In genomic region chr3:1183320-1184048, GRCh38 we compare ENCODE assay signal across 20 cellular contexts.
A peak's percentile ranks its signal among the peaks of the same experiment; 100 is the strongest.
DNase-seq lines count a peak whose midpoint lies in the region; ATAC-seq, FAIRE-seq and TF ChIP-seq lines count a peak whose summit lies in the region.
"Had no signal": no experiment of that assay in that cellular context is flagged by ENCODE, and none has a peak within 500 bp of the region (broad histone marks: within the 10 kb centered on the region; RNA-seq: fewer than 3 reads in every experiment).

No MANE protein-coding gene starts in this region.

- no peaks in the 10 kb centered on the region for H3K9me1 ChIP-seq in K562 (ENCODE audit: control insufficient read depth, insufficient read depth, low read length)

- H3K9me3 Mint-ChIP-seq in activated naive CD4-positive, alpha-beta T cell treated with anti-CD3 and anti-CD28 coated beads, Interleukin-2, amount 10 ng/mL, durations not matched to agents 7 days and 5 days = peaks cover 4% of the 10 kb centered on the region
- H3K9me3 Mint-ChIP-seq: neural crest cell had no signal

- H3K4me2 ChIP-seq in HepG2 (ENCODE audit: low read depth, low read length) (no peak overlapping the region), K562 (ENCODE audit: insufficient read depth, low read length) (no peak overlapping the region)

- POLR2A ChIA-PET in HepG2 (lab: Yijun Ruan, JAX) (no interaction called here), K562 (lab: Yijun Ruan, JAX) (no interaction called here)

- BruUV-seq in HepG2 (replicated peaks; lab: Mats Ljungman, UMichigan) = no TSS peak
- BruUV-seq in K562 (replicated peaks; lab: Mats Ljungman, UMichigan) = no TSS peak

- H3K27ac ChIP-seq in HepG2 (ENCODE audit: extremely low read length, insufficient read depth, low read length) (no peak overlapping the region), right lobe of liver (no peak overlapping the region), K562 (ENCODE audit: extremely low read depth, low read depth, low read length) (no peak overlapping the region), gastroesophageal sphincter (no peak overlapping the region)
- H3K27ac ChIP-seq: colonic mucosa had no signal

- H2AFZ ChIP-seq in HepG2 (ENCODE audit: low read length) = no peak overlapping the region
- H2AFZ ChIP-seq in K562 (ENCODE audit: low read depth, low read length) = no peak overlapping the region

- no peak overlapping the region for H3K9ac ChIP-seq in HepG2 (ENCODE audit: insufficient read depth, low read depth, low read length)
- no peak overlapping the region for H3K9ac ChIP-seq in K562 (ENCODE audit: insufficient read depth in 1 of 2, low read depth in 2 of 2, low read length in 2 of 2)

- H3K4me1 ChIP-seq in HepG2 (ENCODE audit: insufficient read depth, low read length) = no peaks in the 10 kb centered on the region
- H3K4me1 ChIP-seq in right lobe of liver = no peaks in the 10 kb centered on the region
- H3K4me1 ChIP-seq in K562 (replicated peaks in 1 of 2; ENCODE audit: control insufficient read depth in 2 of 2, insufficient read depth in 2 of 2, low read length in 2 of 2) = no peaks in the 10 kb centered on the region
- no peaks in the 10 kb centered on the region for H3K4me1 ChIP-seq in gastroesophageal sphincter
- H3K4me1 ChIP-seq: Caco-2, colonic mucosa had no signal

- in situ Hi-C loops in HepG2 (cut with HindIII; ENCODE audit: extremely low pct_ligation_motif_present, low pct_unique_long_range_greater_than_20kb) = no loop called here
- in situ Hi-C loops in K562 (cut with MboI) = no loop called here

- intact Hi-C loops in HepG2 (cut with micrococcal nuclease; ENCODE audit: unreplicated experiment) (no loop called here), right lobe of liver (cut with DNase I) (no loop called here), K562 (cut with micrococcal nuclease) (no loop called here)

- H4K20me1 ChIP-seq in HepG2 (ENCODE audit: insufficient read depth, low read length) (no peaks in the 10 kb centered on the region), K562 (replicated peaks; ENCODE audit: control insufficient read depth, insufficient read depth, low read length) (no peaks in the 10 kb centered on the region)

- CTCF ChIA-PET in HepG2 (lab: Yijun Ruan, JAX; ENCODE audit: low intra/inter-chr PET ratio, low total read pairs) (no interaction called here), K562 (lab: Yijun Ruan, JAX; ENCODE audit: low intra/inter-chr PET ratio) (no interaction called here)
- CTCF ChIA-PET in activated naive CD4-positive, alpha-beta T cell treated with anti-CD3 and anti-CD28 coated beads, Interleukin-2, amount 10 ng/mL, durations not matched to agents 7 days and 5 days (lab: Charles Lee) = no interaction called here

- no peak for TF ChIP-seq RAD21 in HepG2 (CRISPR knock-in tag; IDR thresholded peaks at IDR 0.05)
- no peak for TF ChIP-seq RAD21 in K562 (CRISPR knock-in tag; conservative IDR thresholded peaks at IDR 0.05 in 1 of 2, IDR thresholded peaks at IDR 0.05 in 1 of 2)

- H3K36me3 Mint-ChIP-seq in activated naive CD4-positive, alpha-beta T cell treated with anti-CD3 and anti-CD28 coated beads, Interleukin-2, amount 10 ng/mL, durations not matched to agents 7 days and 5 days = no peaks in the 10 kb centered on the region
- H3K36me3 Mint-ChIP-seq: activated naive CD4-positive, alpha-beta T cell treated with anti-CD3 and anti-CD28 coated beads, Interleukin-2, amount 50 U/mL, for 72 hours; stimulated activated naive B cell treated with anti-CD40 and anti-IgM and Interleukin-4, amounts not matched to agents 10 μg/mL and 1 μg/mL and 100 μg/mL, for 72 hours had no signal

- WGBS in HepG2 (ENCODE audit: low lambda C conversion rate) = 55% methylated on average over 4 of the region's 4 CpGs
- 63% methylated on average over 4 of the region's 4 CpGs for WGBS in right lobe of liver (ENCODE audit: insufficient coverage, low coverage, low lambda C conversion rate, missing lambda C conversion rate)
- 5% methylated on average over 4 of the region's 4 CpGs for WGBS in K562 (ENCODE audit: insufficient coverage, low coverage, missing lambda C conversion rate)
- 46% methylated on average over 2 of the region's 4 CpGs; no CpG with 5 or more reads in 1 of the 2 donors for WGBS in gastroesophageal sphincter (ENCODE audit: low coverage in 1 of 2), 2 donors

- H3K9me3 ChIP-seq in HepG2 (ENCODE audit: low read length) = peaks cover 81% of the 10 kb centered on the region
- H3K9me3 ChIP-seq in right lobe of liver = no peaks in the 10 kb centered on the region
- H3K9me3 ChIP-seq in K562 (replicated peaks; ENCODE audit: control insufficient read depth, insufficient read depth, low read depth, low read length) = no peaks in the 10 kb centered on the region; the same call in 1 of the 2 replicates
- H3K9me3 ChIP-seq in gastroesophageal sphincter = no peaks in the 10 kb centered on the region
- H3K9me3 ChIP-seq: Caco-2, colonic mucosa had no signal

- no peak for ATAC-seq in HepG2
- ATAC-seq in right lobe of liver = no peak
- no peak for ATAC-seq in K562
- ATAC-seq in gastroesophageal sphincter = peak; percentile 41
- ATAC-seq: activated CD4-positive, alpha-beta T cell treated with anti-CD3 and anti-CD28 coated beads for 36 hours; activated naive CD4-positive, alpha-beta T cell treated with anti-CD3 and anti-CD28 coated beads, Interleukin-2, amount 50 U/mL, for 72 hours; esophagus mucosa; stimulated activated naive B cell treated with anti-CD40 and anti-IgM and Interleukin-4, amounts not matched to agents 10 μg/mL and 1 μg/mL and 100 μg/mL, for 72 hours; T-helper 17 cell had no signal

- H3K4me3 ChIP-seq in HepG2 (replicated peaks in 1 of 3; ENCODE audit: insufficient read depth in 1 of 3, low read depth in 2 of 3, low read length in 3 of 3) (no peak overlapping the region), right lobe of liver (no peak overlapping the region), K562 (no peak overlapping the region), gastroesophageal sphincter (no peak overlapping the region)
- H3K4me3 ChIP-seq: colonic mucosa had no signal

- H3K27me3 Mint-ChIP-seq in activated naive CD4-positive, alpha-beta T cell treated with anti-CD3 and anti-CD28 coated beads, Interleukin-2, amount 10 ng/mL, durations not matched to agents 7 days and 5 days = no peaks in the 10 kb centered on the region
- H3K27me3 Mint-ChIP-seq: activated CD4-positive, alpha-beta T cell treated with anti-CD3 and anti-CD28 coated beads for 36 hours; stimulated activated naive B cell treated with anti-CD40 and anti-IgM and Interleukin-4, amounts not matched to agents 10 μg/mL and 1 μg/mL and 100 μg/mL, for 72 hours; T-helper 17 cell had no signal

- H3K27me3 ChIP-seq in HepG2 (ENCODE audit: control insufficient read depth in 1 of 2, insufficient read depth in 2 of 2, low read length in 2 of 2) (no peaks in the 10 kb centered on the region), right lobe of liver (no peaks in the 10 kb centered on the region), K562 (ENCODE audit: control insufficient read depth in 2 of 2, insufficient read depth in 2 of 2, low read length in 2 of 2) (no peaks in the 10 kb centered on the region), gastroesophageal sphincter (no peaks in the 10 kb centered on the region)
- H3K27me3 ChIP-seq: colonic mucosa had no signal

- no peak for TF ChIP-seq CTCF in HepG2 (CRISPR knock-in tag; IDR thresholded peaks at IDR 0.05)
- TF ChIP-seq CTCF in right lobe of liver (IDR thresholded peaks at IDR 0.05) = no peak
- TF ChIP-seq CTCF in K562 (IDR thresholded peaks at IDR 0.05 in 2 of 3, conservative IDR thresholded peaks at IDR 0.05 in 1 of 3; ENCODE audit: insufficient read depth in 2 of 3, low read depth in 1 of 3, low read length in 3 of 3) = no peak
- TF ChIP-seq CTCF in gastroesophageal sphincter (IDR thresholded peaks at IDR 0.05) = no peak
- no peak for TF ChIP-seq CTCF in D721Med (IDR thresholded peaks at IDR 0.05; ENCODE audit: insufficient read depth, missing control alignments)

- no peak for TF ChIP-seq EP300 in HepG2 (IDR thresholded peaks at IDR 0.05; ENCODE audit: low read depth in 2 of 2, low read length in 2 of 2)
- TF ChIP-seq EP300 in HepG2 (CRISPR knock-in tag; IDR thresholded peaks at IDR 0.05; ENCODE audit: borderline replicate concordance) = no peak
- no peak for TF ChIP-seq EP300 in K562 (IDR thresholded peaks at IDR 0.05; ENCODE audit: low read length)
- TF ChIP-seq EP300 in gastroesophageal sphincter (IDR thresholded peaks at IDR 0.05) = no peak

- H3K36me3 ChIP-seq in HepG2 (replicated peaks in 1 of 2; ENCODE audit: control insufficient read depth in 1 of 2, insufficient read depth in 2 of 2, low read length in 2 of 2) (no peaks in the 10 kb centered on the region), right lobe of liver (no peaks in the 10 kb centered on the region), K562 (ENCODE audit: control insufficient read depth, insufficient read depth, low read length) (no peaks in the 10 kb centered on the region), gastroesophageal sphincter (no peaks in the 10 kb centered on the region)
- H3K36me3 ChIP-seq: colonic mucosa had no signal

- H3K27ac Mint-ChIP-seq in activated naive CD4-positive, alpha-beta T cell treated with anti-CD3 and anti-CD28 coated beads, Interleukin-2, amount 10 ng/mL, durations not matched to agents 7 days and 5 days = no peak overlapping the region
- H3K27ac Mint-ChIP-seq: activated CD4-positive, alpha-beta T cell treated with anti-CD3 and anti-CD28 coated beads for 36 hours; activated naive CD4-positive, alpha-beta T cell treated with anti-CD3 and anti-CD28 coated beads, Interleukin-2, amount 50 U/mL, for 72 hours; stimulated activated naive B cell treated with anti-CD40 and anti-IgM and Interleukin-4, amounts not matched to agents 10 μg/mL and 1 μg/mL and 100 μg/mL, for 72 hours; T-helper 17 cell had no signal

- H3K79me2 ChIP-seq in HepG2 (ENCODE audit: insufficient read depth, low read length) (no peaks in the 10 kb centered on the region), K562 (ENCODE audit: control insufficient read depth, insufficient read depth, low read length) (no peaks in the 10 kb centered on the region)

- H3K4me3 Mint-ChIP-seq in activated naive CD4-positive, alpha-beta T cell treated with anti-CD3 and anti-CD28 coated beads, Interleukin-2, amount 10 ng/mL, durations not matched to agents 7 days and 5 days = no peak overlapping the region
- H3K4me3 Mint-ChIP-seq: activated CD4-positive, alpha-beta T cell treated with anti-CD3 and anti-CD28 coated beads for 36 hours; neural crest cell; stimulated activated naive B cell treated with anti-CD40 and anti-IgM and Interleukin-4, amounts not matched to agents 10 μg/mL and 1 μg/mL and 100 μg/mL, for 72 hours; T-helper 17 cell had no signal

- H3K4me1 Mint-ChIP-seq in activated naive CD4-positive, alpha-beta T cell treated with anti-CD3 and anti-CD28 coated beads, Interleukin-2, amount 10 ng/mL, durations not matched to agents 7 days and 5 days = no peaks in the 10 kb centered on the region
- H3K4me1 Mint-ChIP-seq: activated CD4-positive, alpha-beta T cell treated with anti-CD3 and anti-CD28 coated beads for 36 hours; stimulated activated naive B cell treated with anti-CD40 and anti-IgM and Interleukin-4, amounts not matched to agents 10 μg/mL and 1 μg/mL and 100 μg/mL, for 72 hours; T-helper 17 cell had no signal

- TF ChIP-seq POLR2A in HepG2 (IDR thresholded peaks at IDR 0.05; ENCODE audit: insufficient read depth in 1 of 2, low read depth in 2 of 2, low read length in 2 of 2) = no peak
- no peak for TF ChIP-seq POLR2A in right lobe of liver (IDR thresholded peaks at IDR 0.05)
- no peak for TF ChIP-seq POLR2A in K562 (conservative IDR thresholded peaks at IDR 0.05)
- TF ChIP-seq POLR2A in gastroesophageal sphincter (IDR thresholded peaks at IDR 0.05) = no peak

- FAIRE-seq in HepG2 (lab: Jason Lieb, UNC) = no peak
- FAIRE-seq in K562 (lab: Jason Lieb, UNC) = no peak
- FAIRE-seq in D721Med (lab: Jason Lieb, UNC) = no peak

- DNase-seq in HepG2 (ENCODE audit: low spot score) = no peak
- DNase-seq in right lobe of liver = no peak
- no peak for DNase-seq in K562 (ENCODE audit: extremely low read depth in 1 of 4, low spot score in 3 of 4)
- DNase-seq in germinal center (ENCODE audit: low spot score) = no peak
- no peak for DNase-seq in stimulated activated CD4-positive, alpha-beta T cell treated with anti-CD3 and anti-CD28 coated beads, Interleukin-12 subunit alpha, Interleukin-12 subunit beta, amount 100 ng/mL, for 4 hours
- no peak for DNase-seq in activated naive CD4-positive, alpha-beta T cell treated with anti-CD3 and anti-CD28 coated beads, Interleukin-2, amount 10 ng/mL, durations not matched to agents 7 days and 5 days
- no peak for DNase-seq in D721Med (ENCODE audit: insufficient read length, low spot score)
- DNase-seq: activated CD4-positive, alpha-beta T cell treated with anti-CD3 and anti-CD28 coated beads for 36 hours; Caco-2; colonic mucosa; mesendoderm; NCI-H2029 treated with DMSO at 0.1 percent for 48 hours; NCI-H748 treated with DMSO at 0.1 percent for 48 hours; RPMI8226; stimulated activated naive B cell treated with anti-CD40 and anti-IgM and Interleukin-4, amounts not matched to agents 10 μg/mL and 1 μg/mL and 100 μg/mL, for 72 hours; T-helper 17 cell had no signal

Comparison
In these comparisons a context has a peak if more than half of its experiments do, and no peak if none do; other contexts are left out.
1. Of the 241 proteins assayed by ChIP-seq in both HepG2 and K562: peak only in HepG2: none; only in K562: CEBPG; in both: CEBPB; in neither: 239.